In genomic region chr3:147191795-147192385, GRCh38 we compare ENCODE assay signal across 8 cellular contexts.
A peak's percentile ranks its signal among the peaks of the same experiment; 100 is the strongest.
DNase-seq lines count a peak whose midpoint lies in the region; TF ChIP-seq lines count a peak whose summit lies in the region.

No MANE protein-coding gene starts in this region.

- in situ Hi-C loops in HAP-1 (cut with MboI; ENCODE audit: low sequenced_read_pairs): loop anchor here (25.0 kb wide), 1 partner anchor 380 kb away; no protein-coding TSS in a partner anchor

- intact Hi-C loops in esophagus squamous epithelium (cut with DNase I): no loop called here

- H3K36me3 ChIP-seq in HAP-1 (replicated peaks) (no peaks in the 10 kb centered on the region), esophagus squamous epithelium (no peaks in the 10 kb centered on the region)

- peak in 2 of 6 experiments; percentile 46 to 52 for TF ChIP-seq CTCF in esophagus squamous epithelium (IDR thresholded peaks at IDR 0.05)

- H3K9me3 ChIP-seq in HAP-1 (no peaks in the 10 kb centered on the region), esophagus squamous epithelium (no peaks in the 10 kb centered on the region)

- H3K4me1 ChIP-seq in HAP-1 (no peaks in the 10 kb centered on the region), esophagus squamous epithelium (no peaks in the 10 kb centered on the region)

- 62 to 70% methylated on average over 2 of the region's 2 CpGs for WGBS in esophagus squamous epithelium, 2 donors

- DNase-seq in NCI-H1436 (lab: John Stamatoyannopoulos, UW) (peak; percentile 15), NCI-H1436 treated with DMSO at 0.1 percent for 48 hours (lab: John Stamatoyannopoulos, UW) (no peak), HAP-1 (ENCODE audit: low spot score in 2 of 2) (peak; percentile 48 to 65), NCI-H2029 treated with DMSO at 0.1 percent for 48 hours (lab: John Stamatoyannopoulos, UW) (peak; percentile 5), amniotic epithelial cell (ENCODE audit: low read depth) (peak; percentile 69), kidney tubule cell (ENCODE audit: low spot score) (peak; percentile 54), esophagus squamous epithelium (lab: John Stamatoyannopoulos, UW) (no peak), activated T-cell treated with anti-CD3 and anti-CD28 coated beads for 4 hours (no peak)

- H3K27ac ChIP-seq in esophagus squamous epithelium: no peak overlapping the region

- no peaks in the 10 kb centered on the region for H3K27me3 ChIP-seq in HAP-1 (ENCODE audit: low read depth)
- H3K27me3 ChIP-seq in esophagus squamous epithelium: no peaks in the 10 kb centered on the region

- TF ChIP-seq POLR2A in esophagus squamous epithelium (IDR thresholded peaks at IDR 0.05): no peak

- H3K4me3 ChIP-seq in HAP-1: no peak overlapping the region
- H3K4me3 ChIP-seq in esophagus squamous epithelium: no peak overlapping the region

Comparison
In these comparisons a context has a peak if more than half of its experiments do, and no peak if none do; other contexts are left out.
1. DNase-seq: peak in NCI-H1436 (single experiment), HAP-1 (2 of 2), NCI-H2029 treated with DMSO at 0.1 percent for 48 hours (single experiment), amniotic epithelial cell (single experiment) and kidney tubule cell (single experiment); none in NCI-H1436 treated with DMSO at 0.1 percent for 48 hours (single experiment), esophagus squamous epithelium (single experiment) and activated T-cell treated with anti-CD3 and anti-CD28 coated beads for 4 hours (single experiment).